9 cellular contexts compared by ENCODE assay signal in genomic region chr7:122137291-122138077, GRCh38. TPM values are rescaled to one million over a fixed set of nuclear protein-coding genes. Genes with fewer than 3 reads are reported as not detected.
DNase-seq lines count a peak whose midpoint lies in the region; TF ChIP-seq lines count a peak whose summit lies in the region.
"Had no signal": no experiment of that assay in that cellular context is flagged by ENCODE, and none has a peak within 500 bp of the region (broad histone marks: within the 10 kb centered on the region; RNA-seq: fewer than 3 reads in every experiment).

No MANE protein-coding gene starts in this region.

- no peak for TF ChIP-seq CTCF in fibroblast of the aortic adventitia (IDR thresholded peaks at IDR 0.05; ENCODE audit: insufficient read depth, low read length)

- peak; percentile 62 for DNase-seq in EH (ENCODE audit: low read depth)
- peak in 1 of 2 experiments; percentile 28 for DNase-seq in SJCRH30
- DNase-seq in fibroblast of the aortic adventitia (ENCODE audit: low read depth): peak; percentile 59
- peak; percentile 20 for DNase-seq in renal cortical epithelial cell (ENCODE audit: low read depth)
- DNase-seq in head of caudate nucleus: no peak
- no peak for DNase-seq in NCI-H524 treated with DMSO at 0.1 percent for 48 hours (lab: John Stamatoyannopoulos, UW)
- no peak for DNase-seq in stimulated activated CD4-positive, alpha-beta T cell treated with anti-CD3 and anti-CD28 coated beads, Interleukin-4, amount 100 ng/mL, for 4 hours
- no peak for DNase-seq in activated CD8-positive, alpha-beta memory T cell treated with anti-CD3 and anti-CD28 coated beads, Interleukin-2, amount 50 U/mL, for 48 hours
- DNase-seq: activated CD4-positive, alpha-beta memory T cell treated with anti-CD3 and anti-CD28 coated beads, Interleukin-2, amount 10 ng/mL, durations not matched to agents 7 days and 5 days had no signal

- H3K9me3 ChIP-seq in SJCRH30 (replicated peaks): no peaks in the 10 kb centered on the region

- H3K27ac ChIP-seq in SJCRH30: no peak overlapping the region

- peaks cover 7% of the 10 kb centered on the region; the same call in 1 of the 2 replicates for H3K4me1 ChIP-seq in SJCRH30

- intact Hi-C loops in head of caudate nucleus (cut with DNase I): no loop called here

- no peaks in the 10 kb centered on the region for H3K36me3 ChIP-seq in SJCRH30

- H3K4me3 ChIP-seq in SJCRH30: peak overlapping the region; percentile 6
- peak overlapping the region; percentile 59 for H3K4me3 ChIP-seq in fibroblast of the aortic adventitia (ENCODE audit: low read depth, low read length)

- no peaks in the 10 kb centered on the region for H3K27me3 ChIP-seq in SJCRH30

RNA-seq across cellular contexts. Expression of gene AASS, which starts 6.6 kb away (rescaled TPM):
- total RNA-seq in SJCRH30 (2014; rRNA removed; shearing (Covaris generic)): 43.4 and 50.4 TPM in 2 replicates
- total RNA-seq in fibroblast of the aortic adventitia (ENCODE audit: low replicate concordance) (20.8 and 53.9 TPM in 2 replicates), renal cortical epithelial cell (13.4 and 15.7 TPM in 2 replicates)

Comparison
In these comparisons a context has a peak if more than half of its experiments do, and no peak if none do; other contexts are left out.
1. DNase-seq: peak in EH (single experiment), fibroblast of the aortic adventitia (single experiment) and renal cortical epithelial cell (single experiment); none in head of caudate nucleus (0 of 42), NCI-H524 treated with DMSO at 0.1 percent for 48 hours (single experiment), stimulated activated CD4-positive, alpha-beta T cell treated with anti-CD3 and anti-CD28 coated beads, Interleukin-4, amount 100 ng/mL, for 4 hours (0 of 2) and activated CD8-positive, alpha-beta memory T cell treated with anti-CD3 and anti-CD28 coated beads, Interleukin-2, amount 50 U/mL, for 48 hours (single experiment).